In the genomic region with DNA sequence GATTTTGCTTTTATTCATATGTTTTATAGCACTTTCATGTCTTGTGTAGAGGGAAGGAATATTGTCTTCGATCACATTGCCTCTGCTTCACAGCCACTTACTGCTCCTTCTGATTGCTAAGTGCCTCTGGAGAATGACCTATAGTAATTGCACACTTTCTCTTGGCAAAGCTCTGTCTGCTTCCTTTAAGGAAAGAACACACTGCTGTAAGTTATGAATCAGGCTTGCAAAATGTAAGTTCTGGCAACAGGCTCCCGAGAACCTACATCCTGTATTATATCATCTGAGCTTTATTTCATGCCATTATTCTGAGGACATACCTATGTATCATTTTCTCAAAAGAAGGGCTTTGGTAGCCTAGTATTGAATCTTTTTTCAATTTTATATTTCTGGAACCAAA, we compare ENCODE assay signal across 15 cellular contexts.
DNase-seq lines count a peak whose midpoint lies in the region; TF ChIP-seq lines count a peak whose summit lies in the region.
"Had no signal": no experiment of that assay in that cellular context is flagged by ENCODE, and none has a peak within 500 bp of the region (broad histone marks: within the 10 kb centered on the region; RNA-seq: fewer than 3 reads in every experiment).

No MANE protein-coding gene starts in this region.

- H3K4me3 ChIP-seq in choroid plexus epithelial cell (ENCODE audit: low read depth, low read length) (no peak overlapping the region), neutrophil (ENCODE audit: low read depth in 1 of 2, low read length in 1 of 2) (no peak overlapping the region)
- H3K4me3 ChIP-seq: coronary artery, sigmoid colon had no signal

- DNase-seq in H4 (ENCODE audit: low spot score) (peak; percentile 5), NCI-H226 (peak; percentile 77), choroid plexus epithelial cell (ENCODE audit: low read depth) (peak; percentile 40), NCI-H2081 treated with DMSO at 0.1 percent for 48 hours (lab: John Stamatoyannopoulos, UW) (no peak), NAMALWA (ENCODE audit: low spot score) (no peak)
- no peak for DNase-seq in stimulated activated CD4-positive, alpha-beta T cell treated with anti-CD3 and anti-CD28 coated beads, Interleukin-4, amount 100 ng/mL, for 1 hour
- DNase-seq: activated naive CD8-positive, alpha-beta T cell treated with anti-CD3 and anti-CD28 coated beads, Interleukin-2, amount 50 U/mL, for 24 hours; erythroblast; MV-4-11; NCI-H2107; NCI-H82; sigmoid colon; T-helper 1 cell had no signal

- H3K4me1 ChIP-seq in neutrophil (ENCODE audit: control insufficient read depth in 1 of 2, insufficient read depth in 1 of 2, low read depth in 1 of 2, low read length in 1 of 2): peaks cover 17 to 58% of the 10 kb centered on the region in 2 experiments
- H3K4me1 ChIP-seq: sigmoid colon had no signal

- peak overlapping the region; percentile 53 for H3K27ac ChIP-seq in neutrophil
- H3K27ac ChIP-seq: coronary artery, sigmoid colon had no signal

- H3K27me3 ChIP-seq in neutrophil: no peaks in the 10 kb centered on the region
- H3K27me3 ChIP-seq: sigmoid colon had no signal

- no peaks in the 10 kb centered on the region for H3K9me3 ChIP-seq in neutrophil
- H3K9me3 ChIP-seq: sigmoid colon had no signal

- H3K36me3 ChIP-seq in neutrophil: no peaks in the 10 kb centered on the region
- H3K36me3 ChIP-seq: sigmoid colon had no signal

- TF ChIP-seq CTCF in choroid plexus epithelial cell (conservative IDR thresholded peaks at IDR 0.05; ENCODE audit: low read depth, low read length) (no peak), neutrophil (IDR thresholded peaks at IDR 0.05) (no peak)

Comparison
In these comparisons a context has a peak if more than half of its experiments do, and no peak if none do; other contexts are left out.
1. DNase-seq: peak in H4 (single experiment), NCI-H226 (single experiment) and choroid plexus epithelial cell (single experiment); none in NCI-H2081 treated with DMSO at 0.1 percent for 48 hours (single experiment), NAMALWA (single experiment) and stimulated activated CD4-positive, alpha-beta T cell treated with anti-CD3 and anti-CD28 coated beads, Interleukin-4, amount 100 ng/mL, for 1 hour (single experiment).